8 cellular contexts compared by ENCODE assay signal in the genomic region with DNA sequence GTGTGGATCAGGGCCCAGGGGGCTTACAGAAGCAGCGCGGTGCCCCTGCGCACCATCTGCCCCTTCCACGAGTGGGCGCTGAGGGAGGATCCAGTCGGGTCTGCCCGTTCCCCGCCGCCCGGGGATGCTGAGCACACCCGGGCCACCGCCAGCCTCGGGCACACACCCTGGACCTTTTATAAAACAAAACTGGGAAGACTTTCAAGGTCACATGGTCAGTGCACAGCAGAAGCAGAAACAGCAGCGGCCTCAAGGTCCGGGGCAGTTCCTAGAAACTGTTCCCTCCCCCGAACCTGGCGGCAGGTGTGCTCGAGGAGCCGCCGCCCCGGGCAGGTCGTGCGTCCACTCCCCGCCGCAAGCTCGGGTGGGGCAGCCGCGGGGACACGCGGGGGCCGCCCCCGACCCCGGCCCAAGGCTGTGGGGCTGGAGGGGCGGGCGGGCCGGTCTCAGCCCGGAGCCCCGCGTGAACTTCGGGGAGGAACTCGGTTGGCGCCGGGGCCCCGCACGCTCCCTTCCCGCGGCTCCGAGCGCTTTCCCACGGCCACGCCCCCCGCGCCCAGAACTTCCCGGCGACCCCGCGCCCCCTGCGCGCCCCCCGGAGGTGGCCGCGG. TPM values are rescaled to one million over a fixed set of nuclear protein-coding genes. Genes with fewer than 3 reads are reported as not detected.
A peak's percentile ranks its signal among the peaks of the same experiment; 100 is the strongest.
DNase-seq lines count a peak whose midpoint lies in the region; ATAC-seq and TF ChIP-seq lines count a peak whose summit lies in the region.

No MANE protein-coding gene starts in this region.

- peak; percentile 21 for ATAC-seq in activated CD8-positive, alpha-beta T cell treated with anti-CD3 and anti-CD28 coated beads, Interleukin-2, amount 10 ng/mL, durations not matched to agents 7 days and 5 days
- peak; percentile 69 for ATAC-seq in gastroesophageal sphincter
- ATAC-seq in GM21576 (IDR thresholded peaks at IDR 0.05; ENCODE audit: unreplicated experiment) = no peak
- no peak for ATAC-seq in HG03460 (IDR thresholded peaks at IDR 0.05; ENCODE audit: unreplicated experiment)

- H3K27me3 Mint-ChIP-seq in activated CD8-positive, alpha-beta T cell treated with anti-CD3 and anti-CD28 coated beads, Interleukin-2, amount 10 ng/mL, durations not matched to agents 7 days and 5 days (ENCODE audit: low read depth) = peaks cover 34% of the 10 kb centered on the region
- H3K27me3 Mint-ChIP-seq in neural crest cell (ENCODE audit: low read depth) = no peaks in the 10 kb centered on the region

- H3K27ac Mint-ChIP-seq in activated CD8-positive, alpha-beta T cell treated with anti-CD3 and anti-CD28 coated beads, Interleukin-2, amount 10 ng/mL, durations not matched to agents 7 days and 5 days = no peak overlapping the region
- no peak overlapping the region for H3K27ac Mint-ChIP-seq in neural crest cell (ENCODE audit: unreplicated experiment)

- H3K4me3 Mint-ChIP-seq in activated CD8-positive, alpha-beta T cell treated with anti-CD3 and anti-CD28 coated beads, Interleukin-2, amount 10 ng/mL, durations not matched to agents 7 days and 5 days = peak overlapping the region; percentile 68
- peak overlapping the region; percentile 93 for H3K4me3 Mint-ChIP-seq in neural crest cell

- H3K9me3 Mint-ChIP-seq in activated CD8-positive, alpha-beta T cell treated with anti-CD3 and anti-CD28 coated beads, Interleukin-2, amount 10 ng/mL, durations not matched to agents 7 days and 5 days (ENCODE audit: insufficient read depth) = no peaks in the 10 kb centered on the region
- no peaks in the 10 kb centered on the region for H3K9me3 Mint-ChIP-seq in neural crest cell

- POLR2A ChIA-PET in HEK293T (lab: Yijun Ruan, JAX) = no interaction called here
- POLR2A ChIA-PET in activated CD8-positive, alpha-beta T cell treated with anti-CD3 and anti-CD28 coated beads, Interleukin-2, amount 10 ng/mL, durations not matched to agents 7 days and 5 days (lab: Charles Lee) = no interaction called here

- peaks cover 9% of the 10 kb centered on the region for H3K27me3 ChIP-seq in gastroesophageal sphincter

- H3K4me1 ChIP-seq in gastroesophageal sphincter = peaks cover 0 to 27% (median 6%) of the 10 kb centered on the region in 3 donors

- WGBS in gastroesophageal sphincter (ENCODE audit: low coverage in 1 of 2), 2 donors = 0% methylated on average over 3 of the region's 62 CpGs; no CpG with 5 or more reads in 1 of the 2 donors

- H3K9me3 ChIP-seq in gastroesophageal sphincter = no peaks in the 10 kb centered on the region

- H3K4me3 ChIP-seq in gastroesophageal sphincter = peak overlapping the region; percentile 31 to 85

- H3K36me3 ChIP-seq in gastroesophageal sphincter = peaks cover 0 to 8% of the 10 kb centered on the region in 2 donors

- H3K27ac ChIP-seq in C4-2B = peak overlapping the region; percentile 80
- H3K27ac ChIP-seq in gastroesophageal sphincter = peak overlapping the region in 3 of 4 donors; percentile 80 to 84 (median 83)

- TF ChIP-seq POLR2A in gastroesophageal sphincter (IDR thresholded peaks at IDR 0.05) = no peak

- TF ChIP-seq CTCF in C4-2B (conservative IDR thresholded peaks at IDR 0.05) (no peak; the same call in 1 of the 2 replicates), gastroesophageal sphincter (IDR thresholded peaks at IDR 0.05) (peak in 1 of 4 experiments; percentile 15), neural crest cell (conservative IDR thresholded peaks at IDR 0.05) (peak; percentile 42)

- H3K36me3 Mint-ChIP-seq in activated CD8-positive, alpha-beta T cell treated with anti-CD3 and anti-CD28 coated beads, Interleukin-2, amount 10 ng/mL, durations not matched to agents 7 days and 5 days (ENCODE audit: low read depth) = peaks cover 2% of the 10 kb centered on the region
- H3K36me3 Mint-ChIP-seq in neural crest cell (ENCODE audit: low read depth) = no peaks in the 10 kb centered on the region

- CTCF ChIA-PET in HEK293T (lab: Yijun Ruan, JAX) = no interaction called here
- CTCF ChIA-PET in activated CD8-positive, alpha-beta T cell treated with anti-CD3 and anti-CD28 coated beads, Interleukin-2, amount 10 ng/mL, durations not matched to agents 7 days and 5 days (lab: Charles Lee) = no interaction called here

- H3K4me1 Mint-ChIP-seq in activated CD8-positive, alpha-beta T cell treated with anti-CD3 and anti-CD28 coated beads, Interleukin-2, amount 10 ng/mL, durations not matched to agents 7 days and 5 days (ENCODE audit: low read depth) = peaks cover 3% of the 10 kb centered on the region
- peaks cover 22% of the 10 kb centered on the region for H3K4me1 Mint-ChIP-seq in neural crest cell

- TF ChIP-seq EP300 in gastroesophageal sphincter (IDR thresholded peaks at IDR 0.05) = no peak

- DNase-seq in HEK293T (ENCODE audit: extremely low spot score) (peak; percentile 40), neural crest cell (ENCODE audit: low read depth, low spot score) (peak; percentile 23)
- no peak for DNase-seq in activated CD8-positive, alpha-beta T cell treated with anti-CD3 and anti-CD28 coated beads, Interleukin-2, amount 10 ng/mL, durations not matched to agents 7 days and 5 days
- no peak for DNase-seq in activated CD4-positive, CD25-positive, alpha-beta regulatory T cell (lab: John Stamatoyannopoulos, UW)

TF ChIP-seq in HEK293T, 16 proteins besides CTCF, POLR2A, EP300 and RAD21:
- TF ChIP-seq SP1 (IDR thresholded peaks at IDR 0.05) (no peak), HDGF (IDR thresholded peaks at IDR 0.05; ENCODE audit: borderline replicate concordance) (no peak), ELF4 (IDR thresholded peaks at IDR 0.05) (no peak), ARNT (IDR thresholded peaks at IDR 0.05) (no peak), LEF1 (IDR thresholded peaks at IDR 0.05; ENCODE audit: borderline replicate concordance) (no peak)

RNA-seq across cellular contexts. Expression of a gene that starts 0.6 kb away (rescaled TPM):
- total RNA-seq in activated CD8-positive, alpha-beta T cell treated with anti-CD3 and anti-CD28 coated beads, Interleukin-2, amount 10 ng/mL, durations not matched to agents 7 days and 5 days = not detected
- total RNA-seq in gastroesophageal sphincter (10 to 100 TPM; 10.9 to 25.0 (median 14.4) TPM), neural crest cell (27.5 and 32.4 TPM in 2 replicates)

RNA-seq across cellular contexts. Expression of a gene that starts 21.5 kb away (rescaled TPM):
- total RNA-seq in activated CD8-positive, alpha-beta T cell treated with anti-CD3 and anti-CD28 coated beads, Interleukin-2, amount 10 ng/mL, durations not matched to agents 7 days and 5 days = 10 to 100 TPM; 28.4 to 32.9 TPM
- total RNA-seq in gastroesophageal sphincter (10 to 100 TPM; 21.4 to 37.6 (median 25.6) TPM), neural crest cell (59.8 and 60.6 TPM in 2 replicates)

RNA-seq across cellular contexts. Expression of a gene that starts 42.3 kb away (rescaled TPM):
- total RNA-seq in activated CD8-positive, alpha-beta T cell treated with anti-CD3 and anti-CD28 coated beads, Interleukin-2, amount 10 ng/mL, durations not matched to agents 7 days and 5 days = not detected
- not detected for total RNA-seq in gastroesophageal sphincter
- total RNA-seq in neural crest cell = not detected in 2 replicates

Comparison
In these comparisons a context has a peak if more than half of its experiments do, and no peak if none do; other contexts are left out.
1. DNase-seq: peak in HEK293T (single experiment) and neural crest cell (single experiment); none in activated CD8-positive, alpha-beta T cell treated with anti-CD3 and anti-CD28 coated beads, Interleukin-2, amount 10 ng/mL, durations not matched to agents 7 days and 5 days (single experiment) and activated CD4-positive, CD25-positive, alpha-beta regulatory T cell (0 of 4).
2. ATAC-seq: peak in activated CD8-positive, alpha-beta T cell treated with anti-CD3 and anti-CD28 coated beads, Interleukin-2, amount 10 ng/mL, durations not matched to agents 7 days and 5 days (single experiment) and gastroesophageal sphincter (single experiment); none in GM21576 (single experiment) and HG03460 (single experiment).
3. RNA of a gene that starts 0.6 kb away (total RNA-seq): 27.5 to 32.4 TPM in neural crest cell and 10.9 to 25.0 TPM in gastroesophageal sphincter; not detected in activated CD8-positive, alpha-beta T cell treated with anti-CD3 and anti-CD28 coated beads, Interleukin-2, amount 10 ng/mL, durations not matched to agents 7 days and 5 days; every median in the first group is over 10 times any median in the second.